17 cellular contexts compared by ENCODE assay signal in genomic region chr15:62348119-62348518, GRCh38.
"Had no signal": no experiment of that assay in that cellular context is flagged by ENCODE, and none has a peak within 500 bp of the region (broad histone marks: within the 10 kb centered on the region; RNA-seq: fewer than 3 reads in every experiment).

No MANE protein-coding gene starts in this region.

- H3K4me3 ChIP-seq: coronary artery, heart left ventricle, thyroid gland had no signal

- ATAC-seq: heart left ventricle; naive thymus-derived CD8-positive, alpha-beta T cell; stimulated activated effector memory CD8-positive, alpha-beta T cell treated with anti-CD3 and anti-CD28 coated beads, Interleukin-12 subunit alpha, Interleukin-12 subunit beta, amount 100 ng/mL, for 72 hours had no signal

- H3K4me1 ChIP-seq: heart left ventricle, parathyroid adenoma, thyroid gland had no signal

- H3K9ac ChIP-seq: parathyroid adenoma had no signal

- H3K36me3 Mint-ChIP-seq: activated naive CD8-positive, alpha-beta T cell treated with anti-CD3 and anti-CD28 coated beads for 36 hours; brain had no signal

- H3K9me3 ChIP-seq: thyroid gland had no signal

- H3K79me2 ChIP-seq: parathyroid adenoma had no signal

- DNase-seq: activated CD4-positive, alpha-beta T cell treated with anti-CD3 and anti-CD28 coated beads, Interleukin-2, amount 50 U/mL, for 1 hour; activated naive CD8-positive, alpha-beta T cell treated with anti-CD3 and anti-CD28 coated beads for 36 hours; amygdala; central memory CD4-positive, alpha-beta T cell; effector CD8-positive, alpha-beta T cell; foreskin melanocyte; heart left ventricle; naive thymus-derived CD8-positive, alpha-beta T cell; stimulated activated CD4-positive, alpha-beta T cell treated with anti-CD3 and anti-CD28 coated beads, Interleukin-12 subunit alpha, Interleukin-12 subunit beta, amount 100 ng/mL, for 4 hours; stimulated activated CD4-positive, alpha-beta T cell treated with anti-CD3 and anti-CD28 coated beads, Interleukin-2, amount 100 ng/mL, for 24 hours; thyroid gland had no signal

- H3K4me3 Mint-ChIP-seq: activated naive CD8-positive, alpha-beta T cell treated with anti-CD3 and anti-CD28 coated beads for 36 hours; activated T-helper 1 cell treated with anti-CD3 and anti-CD28 coated beads, Interleukin-12 subunit alpha, Interleukin-12 subunit beta, Interleukin-2, Interleukin-4 antibody, amounts not matched to agents 30 ng/mL and 10 ng/mL and 1 ng/mL, durations not matched to agents 14 hours and 24 hours and 36 hours; brain; naive thymus-derived CD8-positive, alpha-beta T cell; stimulated activated effector memory CD8-positive, alpha-beta T cell treated with anti-CD3 and anti-CD28 coated beads, Interleukin-12 subunit alpha, Interleukin-12 subunit beta, amount 100 ng/mL, for 72 hours; T-helper 2 cell treated with Interferon-gamma antibody and Interleukin-4, amounts not matched to agents 5 μg/mL and 100 μg/mL, for 36 hours had no signal

- H3K27ac Mint-ChIP-seq: activated naive CD8-positive, alpha-beta T cell treated with anti-CD3 and anti-CD28 coated beads for 36 hours; activated T-helper 1 cell treated with anti-CD3 and anti-CD28 coated beads, Interleukin-12 subunit alpha, Interleukin-12 subunit beta, Interleukin-2, Interleukin-4 antibody, amounts not matched to agents 30 ng/mL and 10 ng/mL and 1 ng/mL, durations not matched to agents 14 hours and 24 hours and 36 hours; brain; naive thymus-derived CD8-positive, alpha-beta T cell; stimulated activated effector memory CD8-positive, alpha-beta T cell treated with anti-CD3 and anti-CD28 coated beads, Interleukin-12 subunit alpha, Interleukin-12 subunit beta, amount 100 ng/mL, for 72 hours; T-helper 2 cell treated with Interferon-gamma antibody and Interleukin-4, amounts not matched to agents 5 μg/mL and 100 μg/mL, for 36 hours had no signal

- H3K9me3 Mint-ChIP-seq: activated T-helper 1 cell treated with anti-CD3 and anti-CD28 coated beads, Interleukin-12 subunit alpha, Interleukin-12 subunit beta, Interleukin-2, Interleukin-4 antibody, amounts not matched to agents 30 ng/mL and 10 ng/mL and 1 ng/mL, durations not matched to agents 14 hours and 24 hours and 36 hours; stimulated activated effector memory CD8-positive, alpha-beta T cell treated with anti-CD3 and anti-CD28 coated beads, Interleukin-12 subunit alpha, Interleukin-12 subunit beta, amount 100 ng/mL, for 72 hours; T-helper 2 cell treated with Interferon-gamma antibody and Interleukin-4, amounts not matched to agents 5 μg/mL and 100 μg/mL, for 36 hours had no signal

- H2AFZ ChIP-seq: parathyroid adenoma had no signal

- H3K36me3 ChIP-seq: heart left ventricle, thyroid gland had no signal

- H3K27ac ChIP-seq: coronary artery, heart left ventricle, parathyroid adenoma, thyroid gland had no signal

- H3K27me3 ChIP-seq: heart left ventricle, thyroid gland had no signal
